22 cellular contexts compared by ENCODE assay signal in the genomic region with DNA sequence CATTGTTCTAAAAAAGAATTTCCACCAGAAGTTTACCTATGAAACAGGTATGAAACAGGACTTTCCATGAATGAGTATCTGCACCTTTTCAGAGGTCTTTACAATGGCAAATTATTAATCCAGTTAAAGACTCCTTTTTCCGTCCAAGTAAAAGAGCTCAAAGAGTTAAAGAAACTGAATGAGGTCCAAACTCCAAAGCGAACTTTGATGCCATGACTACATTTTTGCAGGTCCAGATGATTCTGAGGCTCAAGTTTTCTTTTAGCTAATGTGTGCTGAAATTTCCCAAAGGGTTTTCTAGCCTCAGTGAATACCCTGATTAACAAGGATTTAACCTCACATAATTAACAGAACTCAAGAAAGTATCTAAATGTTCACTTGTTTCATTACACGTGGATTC. TPM values are rescaled to one million over a fixed set of nuclear protein-coding genes. Genes with fewer than 3 reads are reported as not detected.
DNase-seq lines count a peak whose midpoint lies in the region; ATAC-seq, FAIRE-seq and TF ChIP-seq lines count a peak whose summit lies in the region.
"Had no signal": no experiment of that assay in that cellular context is flagged by ENCODE, and none has a peak within 500 bp of the region (broad histone marks: within the 10 kb centered on the region; RNA-seq: fewer than 3 reads in every experiment).

No MANE protein-coding gene starts in this region.

- CTCF ChIA-PET in Panc1 (lab: Charles Lee): interaction anchor here (0.6 kb wide), 1 partner anchor 211 kb away, joined by 3 read pairs; no protein-coding TSS in a partner anchor
- CTCF ChIA-PET in activated CD4-positive, alpha-beta memory T cell treated with anti-CD3 and anti-CD28 coated beads, Interleukin-2, amount 10 ng/mL, durations not matched to agents 7 days and 5 days (lab: Charles Lee): no interaction called here

- H3K27me3 ChIP-seq in Panc1 (ENCODE audit: control insufficient read depth, insufficient read depth, low read length): no peaks in the 10 kb centered on the region

- DNase-seq in Panc1 (ENCODE audit: low read depth, low spot score): no peak
- DNase-seq in kidney: no peak
- no peak for DNase-seq in Ammon's horn (ENCODE audit: low spot score)
- no peak for DNase-seq in activated CD4-positive, alpha-beta memory T cell treated with anti-CD3 and anti-CD28 coated beads, Interleukin-2, amount 10 ng/mL, durations not matched to agents 7 days and 5 days
- no peak for DNase-seq in NCI-H2196 (lab: John Stamatoyannopoulos, UW; ENCODE audit: unreplicated experiment)
- DNase-seq: 8988T; ACHN; AML-193; C1 segment of cervical spinal cord; CD4-positive, alpha-beta memory T cell; COR-L47; DMS153; DND-41; GOT3; HFFc6 had no signal

- peaks cover 13% of the 10 kb centered on the region for H3K36me3 Mint-ChIP-seq in nephron (ENCODE audit: low read depth)
- peaks cover 4% of the 10 kb centered on the region for H3K36me3 Mint-ChIP-seq in activated CD4-positive, alpha-beta memory T cell treated with anti-CD3 and anti-CD28 coated beads, Interleukin-2, amount 10 ng/mL, durations not matched to agents 7 days and 5 days (ENCODE audit: low read depth)

- peak overlapping the region; percentile 49 to 73 (median 59) for H3K27ac Mint-ChIP-seq in nephron
- H3K27ac Mint-ChIP-seq in activated CD4-positive, alpha-beta memory T cell treated with anti-CD3 and anti-CD28 coated beads, Interleukin-2, amount 10 ng/mL, durations not matched to agents 7 days and 5 days: no peak overlapping the region
- H3K27ac Mint-ChIP-seq: HFFc6 had no signal

- in situ Hi-C loops in Panc1 (cut with HindIII; ENCODE audit: low pct_unique_long_range_greater_than_20kb, low sequenced_read_pairs): no loop called here

- no peak overlapping the region for H3K4me3 Mint-ChIP-seq in nephron
- no peak overlapping the region for H3K4me3 Mint-ChIP-seq in activated CD4-positive, alpha-beta memory T cell treated with anti-CD3 and anti-CD28 coated beads, Interleukin-2, amount 10 ng/mL, durations not matched to agents 7 days and 5 days
- H3K4me3 Mint-ChIP-seq: CD4-positive, alpha-beta memory T cell; HFFc6 had no signal

- peak; percentile 75 for FAIRE-seq in kidney (lab: Jason Lieb, UNC)
- FAIRE-seq: A549, G401.6, GM12892, H54 had no signal

- POLR2A ChIA-PET in Panc1 (lab: Charles Lee): no interaction called here
- POLR2A ChIA-PET in activated CD4-positive, alpha-beta memory T cell treated with anti-CD3 and anti-CD28 coated beads, Interleukin-2, amount 10 ng/mL, durations not matched to agents 7 days and 5 days (lab: Charles Lee): no interaction called here

- TF ChIP-seq CTCF in Panc1 (IDR thresholded peaks at IDR 0.05) (no peak), kidney (IDR thresholded peaks at IDR 0.05; ENCODE audit: borderline replicate concordance, extremely low read depth, insufficient read depth) (no peak), nephron (IDR thresholded peaks at IDR 0.05; ENCODE audit: unreplicated experiment in 3 of 3) (no peak)

- H3K4me1 ChIP-seq in Panc1 (ENCODE audit: control insufficient read depth, insufficient read depth, low read length) (peaks cover 18% of the 10 kb centered on the region), kidney (ENCODE audit: control insufficient read depth in 1 of 2, insufficient read depth in 1 of 2, low read depth in 1 of 2, low read length in 2 of 2) (peaks cover 0 to 4% of the 10 kb centered on the region in 2 donors)
- H3K4me1 ChIP-seq: HAP-1 had no signal

- intact Hi-C loops in Panc1 (cut with micrococcal nuclease; ENCODE audit: unreplicated experiment): no loop called here
- intact Hi-C loops in kidney (cut with DNase I): no loop called here

- no peaks in the 10 kb centered on the region for H3K36me3 ChIP-seq in Panc1 (ENCODE audit: control insufficient read depth, insufficient read depth, low read length)
- H3K36me3 ChIP-seq in kidney (ENCODE audit: control insufficient read depth in 1 of 2, insufficient read depth in 2 of 2, low read length in 2 of 2): peaks cover 2 to 14% of the 10 kb centered on the region in 2 donors
- H3K36me3 ChIP-seq: HAP-1 had no signal

- BruUV-seq in Panc1 (replicated peaks; lab: Mats Ljungman, UMichigan): no TSS peak

- H3K27ac ChIP-seq in Panc1 (ENCODE audit: low read length): peak overlapping the region; percentile 67
- peak overlapping the region; percentile 5 to 49 for H3K27ac ChIP-seq in kidney (ENCODE audit: low read depth in 2 of 2, low read length in 2 of 2)
- H3K27ac ChIP-seq: A549 had no signal

- H3K9me3 Mint-ChIP-seq in nephron: no peaks in the 10 kb centered on the region
- no peaks in the 10 kb centered on the region for H3K9me3 Mint-ChIP-seq in activated CD4-positive, alpha-beta memory T cell treated with anti-CD3 and anti-CD28 coated beads, Interleukin-2, amount 10 ng/mL, durations not matched to agents 7 days and 5 days
- H3K9me3 Mint-ChIP-seq: HFFc6 had no signal

- no peak overlapping the region for H3K4me3 ChIP-seq in Panc1 (ENCODE audit: low read depth in 2 of 2, low read length in 2 of 2)
- H3K4me3 ChIP-seq in kidney (ENCODE audit: low read length in 2 of 2): peak overlapping the region in 1 of 2 donors; percentile 35
- H3K4me3 ChIP-seq: A549, HAP-1 had no signal

- H3K9ac ChIP-seq in kidney (ENCODE audit: low read length in 2 of 2): no peak overlapping the region

- no peak for ATAC-seq in Panc1
- no peak for ATAC-seq in activated CD4-positive, CD25-positive, alpha-beta regulatory T cell treated with anti-CD3 and anti-CD28 coated beads, Interleukin-2, amount 50 U/mL, for 24 hours
- ATAC-seq: A549 had no signal

- no peaks in the 10 kb centered on the region for H3K4me1 Mint-ChIP-seq in nephron
- H3K4me1 Mint-ChIP-seq in activated CD4-positive, alpha-beta memory T cell treated with anti-CD3 and anti-CD28 coated beads, Interleukin-2, amount 10 ng/mL, durations not matched to agents 7 days and 5 days: peaks cover 4% of the 10 kb centered on the region

- H3K27me3 Mint-ChIP-seq in nephron (ENCODE audit: low read depth): peaks cover 9% of the 10 kb centered on the region
- H3K27me3 Mint-ChIP-seq in activated CD4-positive, alpha-beta memory T cell treated with anti-CD3 and anti-CD28 coated beads, Interleukin-2, amount 10 ng/mL, durations not matched to agents 7 days and 5 days: no peaks in the 10 kb centered on the region
- H3K27me3 Mint-ChIP-seq: CD4-positive, alpha-beta memory T cell had no signal

- H3K9me3 ChIP-seq in Panc1 (ENCODE audit: control insufficient read depth, insufficient read depth, low read depth, low read length) (no peaks in the 10 kb centered on the region), kidney (ENCODE audit: control insufficient read depth in 1 of 2, low read length in 2 of 2) (no peaks in the 10 kb centered on the region)
- H3K9me3 ChIP-seq: A549, HAP-1 had no signal

RNA-seq across cellular contexts. Expression of gene CUBN, which starts 9.8 kb away (rescaled TPM):
- total RNA-seq in Panc1 (2021; ENCODE audit: unreplicated experiment) (1.3 TPM), kidney (14.8 TPM)
- 1.5 TPM for polyA plus RNA-seq in Panc1 (2012; ENCODE audit: insufficient read length)
- polyA plus RNA-seq in kidney (ENCODE audit: insufficient read depth, low read depth, low replicate concordance): 31.6 TPM
- under 1 TPM; 0.80 to 0.81 TPM for total RNA-seq in activated CD4-positive, alpha-beta memory T cell treated with anti-CD3 and anti-CD28 coated beads, Interleukin-2, amount 10 ng/mL, durations not matched to agents 7 days and 5 days
